ENCODE assay signal across 23 cellular contexts in genomic region chr2:237191693-237192076, GRCh38.
DNase-seq lines count a peak whose midpoint lies in the region; ATAC-seq and TF ChIP-seq lines count a peak whose summit lies in the region.
"Had no signal": no experiment of that assay in that cellular context is flagged by ENCODE, and none has a peak within 500 bp of the region (broad histone marks: within the 10 kb centered on the region; RNA-seq: fewer than 3 reads in every experiment).

No MANE protein-coding gene starts in this region.

- peaks cover 0 to 31% (median 7%) of the 10 kb centered on the region in 12 donors for H3K4me1 ChIP-seq in heart left ventricle
- H3K4me1 ChIP-seq in muscle layer of duodenum (ENCODE audit: control insufficient read depth in 1 of 2, insufficient read depth in 2 of 2, low read length in 2 of 2) = peaks cover 5 to 17% of the 10 kb centered on the region in 2 donors
- no peaks in the 10 kb centered on the region for H3K4me1 ChIP-seq in subcutaneous abdominal adipose tissue (ENCODE audit: control insufficient read depth in 5 of 5, insufficient read depth in 5 of 5, low read length in 5 of 5)
- H3K4me1 ChIP-seq: adrenal gland, esophagus squamous epithelium had no signal

- H3K36me3 Mint-ChIP-seq in WTC11 (peaks cover 11% of the 10 kb centered on the region), Calu3 (ENCODE audit: insufficient read depth, unreplicated experiment) (no peaks in the 10 kb centered on the region)
- H3K36me3 Mint-ChIP-seq in activated CD4-positive, alpha-beta T cell treated with anti-CD3 and anti-CD28 coated beads for 36 hours (ENCODE audit: low read depth) = no peaks in the 10 kb centered on the region
- no peaks in the 10 kb centered on the region for H3K36me3 Mint-ChIP-seq in activated CD4-positive, alpha-beta T cell treated with anti-CD3 and anti-CD28 coated beads, Interleukin-2, amount 10 ng/mL, durations not matched to agents 7 days and 5 days (ENCODE audit: low read depth)

- H3K27ac ChIP-seq in heart left ventricle (peak overlapping the region in 11 of 12 donors; percentile 4 to 84 (median 73)), muscle layer of duodenum (ENCODE audit: low read length) (peak overlapping the region; percentile 19), subcutaneous abdominal adipose tissue (ENCODE audit: low read depth, low read length) (peak overlapping the region; percentile 41)
- H3K27ac ChIP-seq: adrenal gland, KMS-11, SJCRH30 had no signal

- H3K4me1 Mint-ChIP-seq in WTC11 (peaks cover 14% of the 10 kb centered on the region), Calu3 (ENCODE audit: low read depth, unreplicated experiment) (peaks cover 9% of the 10 kb centered on the region)
- no peaks in the 10 kb centered on the region for H3K4me1 Mint-ChIP-seq in activated CD4-positive, alpha-beta T cell treated with anti-CD3 and anti-CD28 coated beads for 36 hours
- no peaks in the 10 kb centered on the region for H3K4me1 Mint-ChIP-seq in activated CD4-positive, alpha-beta T cell treated with anti-CD3 and anti-CD28 coated beads, Interleukin-2, amount 10 ng/mL, durations not matched to agents 7 days and 5 days
- H3K4me1 Mint-ChIP-seq: activated B cell treated with CpG ODN at 0.5 μM for 24 hours; central memory CD8-positive, alpha-beta T cell; T-helper 17 cell had no signal

- BruUV-seq in Calu3 (replicated peaks; lab: Mats Ljungman, UMichigan) = no TSS peak

- CTCF ChIA-PET in WTC11 (lab: Charles Lee) (interaction anchor here (1.2 kb wide), 2 partner anchors 26 to 230 kb away, joined by 3 read pairs; no protein-coding TSS in a partner anchor), Calu3 (lab: Charles Lee) (interaction anchor here (0.6 to 1.2 kb wide), 4 partner anchors 11 to 21 kb away, joined by 3 read pairs; no protein-coding TSS in a partner anchor)
- CTCF ChIA-PET in activated CD4-positive, alpha-beta T cell treated with anti-CD3 and anti-CD28 coated beads for 36 hours (lab: Charles Lee) = interaction anchor here (0.6 to 2.0 kb wide), 3 partner anchors 8 to 1303 kb away, joined by 3 to 5 read pairs (median 3); no protein-coding TSS in a partner anchor
- CTCF ChIA-PET in activated CD4-positive, alpha-beta T cell treated with anti-CD3 and anti-CD28 coated beads, Interleukin-2, amount 10 ng/mL, durations not matched to agents 7 days and 5 days (lab: Charles Lee) = interaction anchor here (0.7 kb wide), 1 partner anchor 84 kb away, joined by 3 read pairs; no protein-coding TSS in a partner anchor

- H3K4me3 Mint-ChIP-seq in WTC11 (no peak overlapping the region), Calu3 (ENCODE audit: low read depth, unreplicated experiment) (no peak overlapping the region)
- no peak overlapping the region for H3K4me3 Mint-ChIP-seq in activated CD4-positive, alpha-beta T cell treated with anti-CD3 and anti-CD28 coated beads for 36 hours
- no peak overlapping the region for H3K4me3 Mint-ChIP-seq in activated CD4-positive, alpha-beta T cell treated with anti-CD3 and anti-CD28 coated beads, Interleukin-2, amount 10 ng/mL, durations not matched to agents 7 days and 5 days
- H3K4me3 Mint-ChIP-seq: activated B cell treated with CpG ODN at 0.5 μM for 24 hours; central memory CD8-positive, alpha-beta T cell; T-helper 17 cell had no signal

- H3K36me3 ChIP-seq in heart left ventricle (no peaks in the 10 kb centered on the region), muscle layer of duodenum (ENCODE audit: control insufficient read depth in 1 of 2, insufficient read depth in 2 of 2, low read length in 2 of 2) (no peaks in the 10 kb centered on the region), subcutaneous abdominal adipose tissue (ENCODE audit: control insufficient read depth in 5 of 5, insufficient read depth in 5 of 5, low read length in 5 of 5) (no peaks in the 10 kb centered on the region)
- H3K36me3 ChIP-seq: adrenal gland, esophagus squamous epithelium, SJCRH30 had no signal

- DNase-seq in WTC11 (ENCODE audit: low spot score) (no peak), heart left ventricle (no peak), Calu3 (no peak)
- DNase-seq in activated CD4-positive, alpha-beta T cell treated with anti-CD3 and anti-CD28 coated beads for 36 hours = no peak
- DNase-seq in activated CD4-positive, alpha-beta T cell treated with anti-CD3 and anti-CD28 coated beads, Interleukin-2, amount 10 ng/mL, durations not matched to agents 7 days and 5 days = no peak
- DNase-seq: activated B cell treated with CpG ODN at 0.5 μM for 24 hours; adrenal gland; AML-193; effector CD8-positive, alpha-beta T cell; esophagus squamous epithelium; islet precursor cell; midbrain; NCI-H1105 treated with DMSO at 0.1 percent for 48 hours; NCI-H526 treated with DMSO at 0.1 percent for 48 hours; SJCRH30; stimulated activated CD4-positive, alpha-beta T cell treated with anti-CD3 and anti-CD28 coated beads, Interleukin-1b, Interleukin-23, amount 100 ng/mL, for 48 hours; T-helper 17 cell had no signal

- ATAC-seq in WTC11 (peak; percentile 53; the same call in 1 of the 2 replicates), heart left ventricle (peak in 3 of 4 donors; percentile 35 to 57 (median 50)), HG03565 (IDR thresholded peaks at IDR 0.05; ENCODE audit: unreplicated experiment) (no peak)
- ATAC-seq in activated CD4-positive, alpha-beta T cell treated with anti-CD3 and anti-CD28 coated beads for 36 hours = no peak
- ATAC-seq: T-helper 17 cell had no signal

- POLR2A ChIA-PET in WTC11 (lab: Charles Lee) = no interaction called here
- POLR2A ChIA-PET in activated CD4-positive, alpha-beta T cell treated with anti-CD3 and anti-CD28 coated beads for 36 hours (lab: Charles Lee) = no interaction called here
- POLR2A ChIA-PET in activated CD4-positive, alpha-beta T cell treated with anti-CD3 and anti-CD28 coated beads, Interleukin-2, amount 10 ng/mL, durations not matched to agents 7 days and 5 days (lab: Charles Lee) = no interaction called here

- intact Hi-C loops in heart left ventricle (cut with DNase I) = loop anchor here in 1 of 10 donors (2.0 kb wide), 1 partner anchor 15 kb away; no protein-coding TSS in a partner anchor
- intact Hi-C loops in Calu3 (cut with micrococcal nuclease; ENCODE audit: unreplicated experiment) = no loop called here
- intact Hi-C loops in activated CD4-positive, alpha-beta T cell treated with anti-CD3 and anti-CD28 coated beads for 36 hours (cut with DNase I, micrococcal nuclease) = loop anchor here in 1 of 2 experiments (1.0 kb wide), 1 partner anchor 20 kb away; no protein-coding TSS in a partner anchor

- H3K9ac ChIP-seq in subcutaneous abdominal adipose tissue (ENCODE audit: low read length in 5 of 5) = no peak overlapping the region
- H3K9ac ChIP-seq: KMS-11 had no signal

- H3K27me3 ChIP-seq in heart left ventricle (no peaks in the 10 kb centered on the region), muscle layer of duodenum (ENCODE audit: low read depth, low read length) (no peaks in the 10 kb centered on the region), subcutaneous abdominal adipose tissue (ENCODE audit: control insufficient read depth in 5 of 5, insufficient read depth in 4 of 5, low read length in 5 of 5) (peaks cover 0 to 8% (median 0%) of the 10 kb centered on the region in 5 donors)
- H3K27me3 ChIP-seq: adrenal gland, esophagus squamous epithelium had no signal

- H3K9me3 Mint-ChIP-seq in WTC11 = peaks cover 15% of the 10 kb centered on the region
- H3K9me3 Mint-ChIP-seq in Calu3 (ENCODE audit: low read depth, unreplicated experiment) = no peaks in the 10 kb centered on the region
- H3K9me3 Mint-ChIP-seq in activated CD4-positive, alpha-beta T cell treated with anti-CD3 and anti-CD28 coated beads for 36 hours (ENCODE audit: low read depth) = no peaks in the 10 kb centered on the region
- no peaks in the 10 kb centered on the region for H3K9me3 Mint-ChIP-seq in activated CD4-positive, alpha-beta T cell treated with anti-CD3 and anti-CD28 coated beads, Interleukin-2, amount 10 ng/mL, durations not matched to agents 7 days and 5 days
- H3K9me3 Mint-ChIP-seq: central memory CD8-positive, alpha-beta T cell had no signal

- H3K4me3 ChIP-seq in heart left ventricle = no peak overlapping the region
- no peak overlapping the region for H3K4me3 ChIP-seq in muscle layer of duodenum (ENCODE audit: low read depth in 1 of 2, low read length in 2 of 2)
- no peak overlapping the region for H3K4me3 ChIP-seq in subcutaneous abdominal adipose tissue (ENCODE audit: low read depth in 1 of 5, low read length in 5 of 5)
- H3K4me3 ChIP-seq: adrenal gland, esophagus squamous epithelium, SJCRH30 had no signal

- H3K27me3 Mint-ChIP-seq in WTC11 (ENCODE audit: low read depth) (peaks cover 17% of the 10 kb centered on the region), Calu3 (ENCODE audit: unreplicated experiment) (peaks cover 18% of the 10 kb centered on the region)
- no peaks in the 10 kb centered on the region for H3K27me3 Mint-ChIP-seq in activated CD4-positive, alpha-beta T cell treated with anti-CD3 and anti-CD28 coated beads for 36 hours
- peaks cover 3% of the 10 kb centered on the region for H3K27me3 Mint-ChIP-seq in activated CD4-positive, alpha-beta T cell treated with anti-CD3 and anti-CD28 coated beads, Interleukin-2, amount 10 ng/mL, durations not matched to agents 7 days and 5 days

- H3K9me3 ChIP-seq in heart left ventricle (no peaks in the 10 kb centered on the region), muscle layer of duodenum (ENCODE audit: control insufficient read depth in 1 of 2, low read length in 2 of 2) (no peaks in the 10 kb centered on the region), subcutaneous abdominal adipose tissue (ENCODE audit: control insufficient read depth in 5 of 5, low read length in 5 of 5) (no peaks in the 10 kb centered on the region)
- H3K9me3 ChIP-seq: adrenal gland, esophagus squamous epithelium, SJCRH30 had no signal

- TF ChIP-seq CTCF in WTC11 (IDR thresholded peaks at IDR 0.05) (no peak), heart left ventricle (IDR thresholded peaks at IDR 0.05) (no peak), Calu3 (IDR thresholded peaks at IDR 0.05; ENCODE audit: unreplicated experiment) (no peak)

- H3K27ac Mint-ChIP-seq in WTC11 (no peak overlapping the region), Calu3 (ENCODE audit: unreplicated experiment) (no peak overlapping the region)
- no peak overlapping the region for H3K27ac Mint-ChIP-seq in activated CD4-positive, alpha-beta T cell treated with anti-CD3 and anti-CD28 coated beads for 36 hours
- no peak overlapping the region for H3K27ac Mint-ChIP-seq in activated CD4-positive, alpha-beta T cell treated with anti-CD3 and anti-CD28 coated beads, Interleukin-2, amount 10 ng/mL, durations not matched to agents 7 days and 5 days
- H3K27ac Mint-ChIP-seq: activated B cell treated with CpG ODN at 0.5 μM for 24 hours; activated T-helper 2 cell treated with anti-CD3 and anti-CD28 coated beads, Interferon-gamma antibody, Interleukin-2, Interleukin-4, amounts not matched to agents 10 μg/mL and 5 μg/mL and 100 μg/mL, durations not matched to agents 14 hours and 24 hours and 36 hours; T-helper 17 cell had no signal

- no peak for TF ChIP-seq POLR2A in heart left ventricle (IDR thresholded peaks at IDR 0.05)

- 52 to 81% (median 67%) methylated on average over 8 of the region's 8 CpGs for WGBS in heart left ventricle, 4 donors

Comparison
In these comparisons a context has a peak if more than half of its experiments do, and no peak if none do; other contexts are left out.
1. ATAC-seq: peak in WTC11 (single experiment) and heart left ventricle (3 of 4); none in activated CD4-positive, alpha-beta T cell treated with anti-CD3 and anti-CD28 coated beads for 36 hours (single experiment) and HG03565 (single experiment).
2. H3K27ac ChIP-seq: peak in every context shown above with its lines; median percentile 73 in heart left ventricle; 41 in subcutaneous abdominal adipose tissue; 19 in muscle layer of duodenum.